Comparison of ENCODE assay signal across 8 cellular contexts in genomic region chr12:56118688-56119045, GRCh38. TPM values are rescaled to one million over a fixed set of nuclear protein-coding genes. Genes with fewer than 3 reads are reported as not detected.
DNase-seq lines count a peak whose midpoint lies in the region; ATAC-seq, FAIRE-seq and TF ChIP-seq lines count a peak whose summit lies in the region.

No MANE protein-coding gene starts in this region.

- no peaks in the 10 kb centered on the region for H3K9me3 ChIP-seq in CD8-positive, alpha-beta memory T cell (ENCODE audit: low read length)
- H3K9me3 ChIP-seq in HepG2 (ENCODE audit: low read length): no peaks in the 10 kb centered on the region
- no peaks in the 10 kb centered on the region for H3K9me3 ChIP-seq in upper lobe of right lung

- TF ChIP-seq EP300 in HepG2 (IDR thresholded peaks at IDR 0.05; ENCODE audit: low read depth in 2 of 2, low read length in 2 of 2) (no peak), HepG2 (CRISPR knock-in tag; IDR thresholded peaks at IDR 0.05; ENCODE audit: borderline replicate concordance) (no peak)

- peaks cover 34% of the 10 kb centered on the region for H3K4me1 ChIP-seq in CD8-positive, alpha-beta memory T cell (ENCODE audit: insufficient read depth, low read length)
- H3K4me1 ChIP-seq in HepG2 (ENCODE audit: insufficient read depth, low read length) (peaks cover 57% of the 10 kb centered on the region), upper lobe of right lung (peaks cover 19% of the 10 kb centered on the region)

- intact Hi-C loops in HepG2 (cut with micrococcal nuclease; ENCODE audit: unreplicated experiment) (loop anchor here (1.0 to 5.0 kb wide), 7 partner anchors 34 to 349 kb away; partner anchors contain the start of genes CS, MYL6B, SMARCC2 and SPRYD4), upper lobe of right lung (cut with DNase I) (no loop called here)

- no peak for TF ChIP-seq POLR2A in HepG2 (IDR thresholded peaks at IDR 0.05; ENCODE audit: insufficient read depth in 1 of 2, low read depth in 2 of 2, low read length in 2 of 2)

- 2% methylated on average over 9 of the region's 10 CpGs for WGBS in HepG2 (ENCODE audit: low lambda C conversion rate)

- H3K27ac ChIP-seq in CD8-positive, alpha-beta memory T cell (ENCODE audit: low read depth, low read length): peak overlapping the region; percentile 99
- H3K27ac ChIP-seq in HepG2 (ENCODE audit: extremely low read length, insufficient read depth, low read length) (peak overlapping the region; percentile 72), upper lobe of right lung (peak overlapping the region; percentile 97)

- peak overlapping the region; percentile 84 for H3K4me3 ChIP-seq in CD8-positive, alpha-beta memory T cell (ENCODE audit: low read length)
- H3K4me3 ChIP-seq in HepG2 (replicated peaks in 1 of 3; ENCODE audit: insufficient read depth in 1 of 3, low read depth in 2 of 3, low read length in 3 of 3): peak overlapping the region; percentile 67 to 86 (median 74)
- peak overlapping the region; percentile 62 for H3K4me3 ChIP-seq in upper lobe of right lung

- POLR2A ChIA-PET in CD8-positive, alpha-beta memory T cell (lab: Charles Lee): interaction anchor here (0.5 to 5.8 kb wide), 25 partner anchors 8 to 607 kb away, joined by 3 to 115 read pairs (median 4); partner anchors contain the start of genes ANKRD52, CNPY2, ERBB3 and ESYT1
- POLR2A ChIA-PET in HepG2 (lab: Yijun Ruan, JAX): interaction anchor here (0.6 to 6.2 kb wide), 19 partner anchors 9 to 331 kb away, joined by 3 to 128 read pairs (median 5); partner anchors contain the start of genes CNPY2, COQ10A, CS and ERBB3

- no TSS peak for BruUV-seq in HepG2 (replicated peaks; lab: Mats Ljungman, UMichigan)

- no peak for FAIRE-seq in HepG2 (lab: Jason Lieb, UNC)

- peaks cover 0 to 10% of the 10 kb centered on the region in 2 donors for H3K27me3 Mint-ChIP-seq in CD8-positive, alpha-beta memory T cell
- no peaks in the 10 kb centered on the region for H3K27me3 Mint-ChIP-seq in activated naive CD8-positive, alpha-beta T cell

- TF ChIP-seq RAD21 in HepG2 (CRISPR knock-in tag; IDR thresholded peaks at IDR 0.05): no peak

- CTCF ChIA-PET in CD8-positive, alpha-beta memory T cell (lab: Charles Lee): interaction anchor here (0.6 to 5.6 kb wide), 35 partner anchors 7 to 515 kb away, joined by 3 to 101 read pairs (median 5); partner anchors contain the start of genes ANKRD52, COQ10A, ERBB3 and ESYT1
- CTCF ChIA-PET in HepG2 (lab: Yijun Ruan, JAX; ENCODE audit: low intra/inter-chr PET ratio, low total read pairs): interaction anchor here (0.6 to 3.2 kb wide), 5 partner anchors 39 to 106 kb away, joined by 3 to 49 read pairs (median 4); partner anchors contain the start of genes NABP2 and SMARCC2

- H3K79me2 ChIP-seq in HepG2 (ENCODE audit: insufficient read depth, low read length): peaks cover 15% of the 10 kb centered on the region

- H3K27ac Mint-ChIP-seq in CD8-positive, alpha-beta memory T cell: peak overlapping the region; percentile 96 to 100 (median 98)
- H3K27ac Mint-ChIP-seq in activated naive CD8-positive, alpha-beta T cell: peak overlapping the region; percentile 99

- peaks cover 38 to 43% (median 38%) of the 10 kb centered on the region in 3 donors for H3K4me1 Mint-ChIP-seq in CD8-positive, alpha-beta memory T cell
- H3K4me1 Mint-ChIP-seq in activated naive CD8-positive, alpha-beta T cell (ENCODE audit: low read depth): peaks cover 34% of the 10 kb centered on the region

- no peak overlapping the region for H2AFZ ChIP-seq in HepG2 (ENCODE audit: low read length)

- H3K4me3 Mint-ChIP-seq in CD8-positive, alpha-beta memory T cell: peak overlapping the region; percentile 89 to 100 (median 99)
- peak overlapping the region; percentile 97 for H3K4me3 Mint-ChIP-seq in activated naive CD8-positive, alpha-beta T cell

- no peaks in the 10 kb centered on the region for H3K27me3 ChIP-seq in CD8-positive, alpha-beta memory T cell (ENCODE audit: insufficient read depth, low read length, poor library complexity, severe bottlenecking)
- H3K27me3 ChIP-seq in HepG2 (ENCODE audit: control insufficient read depth in 1 of 2, insufficient read depth in 2 of 2, low read length in 2 of 2) (no peaks in the 10 kb centered on the region; a peak in 1 of 5 replicates), upper lobe of right lung (no peaks in the 10 kb centered on the region)

- no peak for DNase-seq in CD8-positive, alpha-beta memory T cell
- DNase-seq in HepG2 (ENCODE audit: low spot score) (no peak), upper lobe of right lung (no peak), SW 1271 (lab: John Stamatoyannopoulos, UW) (no peak), pons (ENCODE audit: low spot score) (no peak), GM03348 (ENCODE audit: low spot score) (no peak)

- peaks cover 7 to 55% (median 16%) of the 10 kb centered on the region in 3 donors for H3K36me3 Mint-ChIP-seq in CD8-positive, alpha-beta memory T cell
- H3K36me3 Mint-ChIP-seq in activated naive CD8-positive, alpha-beta T cell: peaks cover 11% of the 10 kb centered on the region

- TF ChIP-seq CTCF in HepG2 (CRISPR knock-in tag; IDR thresholded peaks at IDR 0.05) (no peak), upper lobe of right lung (IDR thresholded peaks at IDR 0.05) (no peak)

- H3K9ac ChIP-seq in HepG2 (ENCODE audit: insufficient read depth, low read depth, low read length): peak overlapping the region; percentile 72

- peaks cover 11% of the 10 kb centered on the region for H3K36me3 ChIP-seq in CD8-positive, alpha-beta memory T cell (ENCODE audit: insufficient read depth, low read length)
- H3K36me3 ChIP-seq in HepG2 (replicated peaks in 1 of 2; ENCODE audit: control insufficient read depth in 1 of 2, insufficient read depth in 2 of 2, low read length in 2 of 2) (0 out of 5 replicates have a peak, but pooled peaks cover 0 to 5% of the 10 kb centered on the region in 2 experiments), upper lobe of right lung (peaks cover 25% of the 10 kb centered on the region)

- ATAC-seq in HG02610 (IDR thresholded peaks at IDR 0.05; ENCODE audit: unreplicated experiment): peak; percentile 2
- peak; percentile 18 for ATAC-seq in HepG2
- ATAC-seq in upper lobe of right lung: no peak

- no peaks in the 10 kb centered on the region for H4K20me1 ChIP-seq in HepG2 (ENCODE audit: insufficient read depth, low read length)

- in situ Hi-C loops in HepG2 (cut with HindIII; ENCODE audit: extremely low pct_ligation_motif_present, low pct_unique_long_range_greater_than_20kb): no loop called here

- peak overlapping the region; percentile 98 for H3K4me2 ChIP-seq in HepG2 (ENCODE audit: low read depth, low read length)

- H3K9me3 Mint-ChIP-seq in CD8-positive, alpha-beta memory T cell: no peaks in the 10 kb centered on the region
- no peaks in the 10 kb centered on the region for H3K9me3 Mint-ChIP-seq in activated naive CD8-positive, alpha-beta T cell (ENCODE audit: low read depth)

RNA-seq across cellular contexts. Expression of gene ZC3H10, which starts 0.6 kb away (rescaled TPM):
- 1 to 10 TPM; 8.1 to 9.0 TPM for total RNA-seq in CD8-positive, alpha-beta memory T cell
- polyA plus RNA-seq in CD8-positive, alpha-beta memory T cell: 3.2 TPM
- total RNA-seq in HepG2 (2016; rRNA removed; fragmentation: Illumina TruSeq; extraction: Trizol): 1.9 and 2.3 TPM in 2 replicates
- 3.2 and 3.7 TPM in 2 replicates for total RNA-seq in HepG2 (2016; cell fraction: cytosol; rRNA removed; fragmentation: Illumina TruSeq; extraction: Trizol; ENCODE audit: low read depth)
- total RNA-seq in HepG2 (2016; cell fraction: insoluble cytoplasmic fraction; rRNA removed; fragmentation: Illumina TruSeq; extraction: Trizol): 1.6 and 2.5 TPM in 2 replicates
- total RNA-seq in HepG2 (2016; cell fraction: membrane; rRNA removed; fragmentation: Illumina TruSeq; extraction: Trizol): 2.0 and 3.1 TPM in 2 replicates
- 2.9 and 4.3 TPM in 2 replicates for total RNA-seq in HepG2 (2016; cell fraction: nucleus; rRNA removed; fragmentation: Illumina TruSeq; extraction: Trizol)
- 0.70 and 0.98 TPM in 2 replicates for polyA plus RNA-seq in HepG2 (2011; rRNA removed)
- polyA plus RNA-seq in HepG2 (2011; cell fraction: cytosol; rRNA removed): 0.58 and 0.59 TPM in 2 replicates
- polyA plus RNA-seq in HepG2 (2011; cell fraction: nucleus; rRNA removed): 2.0 and 2.3 TPM in 2 replicates
- polyA plus RNA-seq in HepG2 (2012): 0.99 and 1.0 TPM in 2 replicates
- 0.17 and 0.23 TPM in 2 replicates for polyA plus RNA-seq in HepG2 (2016; cell fraction: cytosol; fragmentation: Illumina TruSeq; extraction: Trizol; ENCODE audit: low read depth)
- polyA plus RNA-seq in HepG2 (2016; cell fraction: insoluble cytoplasmic fraction; fragmentation: Illumina TruSeq; extraction: Trizol; ENCODE audit: low read depth): 1.2 and 1.5 TPM in 2 replicates
- polyA plus RNA-seq in HepG2 (2016; cell fraction: membrane; fragmentation: Illumina TruSeq; extraction: Trizol; ENCODE audit: low read depth): 0.38 and 0.55 TPM in 2 replicates
- polyA plus RNA-seq in HepG2 (2016; cell fraction: nucleus; fragmentation: Illumina TruSeq; extraction: Trizol; ENCODE audit: insufficient read depth, low read depth): 2.3 and 2.8 TPM in 2 replicates
- 5.6 and 16.3 TPM in 2 replicates for polyA minus RNA-seq in HepG2 (2011; rRNA and poly(A)+ RNA removed; ENCODE audit: low replicate concordance)
- 1.8 and 2.6 TPM in 2 replicates for polyA minus RNA-seq in HepG2 (2011; cell fraction: cytosol; rRNA and poly(A)+ RNA removed)
- 8.6 and 8.8 TPM in 2 replicates for polyA minus RNA-seq in HepG2 (2011; cell fraction: nucleus; rRNA and poly(A)+ RNA removed)
- 8.4 TPM for total RNA-seq in upper lobe of right lung

RNA-seq across cellular contexts. Expression of gene RPL41, which starts 2.2 kb away (rescaled TPM):
- 1,000 to 10,000 TPM; 5,711 to 5,990 TPM for total RNA-seq in CD8-positive, alpha-beta memory T cell
- polyA plus RNA-seq in CD8-positive, alpha-beta memory T cell: 7,268 TPM
- total RNA-seq in HepG2 (2016; rRNA removed; fragmentation: Illumina TruSeq; extraction: Trizol): 4,012 and 4,443 TPM in 2 replicates
- 4,595 and 4,984 TPM in 2 replicates for total RNA-seq in HepG2 (2016; cell fraction: cytosol; rRNA removed; fragmentation: Illumina TruSeq; extraction: Trizol; ENCODE audit: low read depth)
- total RNA-seq in HepG2 (2016; cell fraction: insoluble cytoplasmic fraction; rRNA removed; fragmentation: Illumina TruSeq; extraction: Trizol): 3,905 and 4,309 TPM in 2 replicates
- 8,921 and 9,031 TPM in 2 replicates for total RNA-seq in HepG2 (2016; cell fraction: membrane; rRNA removed; fragmentation: Illumina TruSeq; extraction: Trizol)
- 1,404 and 1,661 TPM in 2 replicates for total RNA-seq in HepG2 (2016; cell fraction: nucleus; rRNA removed; fragmentation: Illumina TruSeq; extraction: Trizol)
- 6,595 and 7,670 TPM in 2 replicates for polyA plus RNA-seq in HepG2 (2011; rRNA removed)
- polyA plus RNA-seq in HepG2 (2011; cell fraction: cytosol; rRNA removed): 10,426 and 10,610 TPM in 2 replicates
- polyA plus RNA-seq in HepG2 (2011; cell fraction: nucleus; rRNA removed): 2,744 and 3,913 TPM in 2 replicates
- polyA plus RNA-seq in HepG2 (2012): 6,590 and 7,439 TPM in 2 replicates
- 4,736 and 5,581 TPM in 2 replicates for polyA plus RNA-seq in HepG2 (2016; cell fraction: cytosol; fragmentation: Illumina TruSeq; extraction: Trizol; ENCODE audit: low read depth)
- polyA plus RNA-seq in HepG2 (2016; cell fraction: insoluble cytoplasmic fraction; fragmentation: Illumina TruSeq; extraction: Trizol; ENCODE audit: low read depth): 3,730 and 4,210 TPM in 2 replicates
- 7,715 and 8,246 TPM in 2 replicates for polyA plus RNA-seq in HepG2 (2016; cell fraction: membrane; fragmentation: Illumina TruSeq; extraction: Trizol; ENCODE audit: low read depth)
- 2,380 and 2,524 TPM in 2 replicates for polyA plus RNA-seq in HepG2 (2016; cell fraction: nucleus; fragmentation: Illumina TruSeq; extraction: Trizol; ENCODE audit: insufficient read depth, low read depth)
- 1,172 and 2,100 TPM in 2 replicates for polyA minus RNA-seq in HepG2 (2011; rRNA and poly(A)+ RNA removed; ENCODE audit: low replicate concordance)
- 821 and 951 TPM in 2 replicates for polyA minus RNA-seq in HepG2 (2011; cell fraction: cytosol; rRNA and poly(A)+ RNA removed)
- polyA minus RNA-seq in HepG2 (2011; cell fraction: nucleus; rRNA and poly(A)+ RNA removed): 395 and 501 TPM in 2 replicates
- total RNA-seq in upper lobe of right lung: 2,726 TPM

RNA-seq across cellular contexts. Expression of gene ESYT1, which starts 9.4 kb away (rescaled TPM):
- 100 to 1,000 TPM; 185 to 191 TPM for total RNA-seq in CD8-positive, alpha-beta memory T cell
- polyA plus RNA-seq in CD8-positive, alpha-beta memory T cell: 374 TPM
- 30.1 and 66.9 TPM in 2 replicates for total RNA-seq in HepG2 (2016; rRNA removed; fragmentation: Illumina TruSeq; extraction: Trizol)
- total RNA-seq in HepG2 (2016; cell fraction: cytosol; rRNA removed; fragmentation: Illumina TruSeq; extraction: Trizol; ENCODE audit: low read depth): 6.1 and 7.8 TPM in 2 replicates
- total RNA-seq in HepG2 (2016; cell fraction: insoluble cytoplasmic fraction; rRNA removed; fragmentation: Illumina TruSeq; extraction: Trizol): 27.6 and 70.9 TPM in 2 replicates
- 12.4 and 14.5 TPM in 2 replicates for total RNA-seq in HepG2 (2016; cell fraction: membrane; rRNA removed; fragmentation: Illumina TruSeq; extraction: Trizol)
- total RNA-seq in HepG2 (2016; cell fraction: nucleus; rRNA removed; fragmentation: Illumina TruSeq; extraction: Trizol): 74.2 and 79.4 TPM in 2 replicates
- polyA plus RNA-seq in HepG2 (2011; rRNA removed): 71.0 and 80.1 TPM in 2 replicates
- 65.6 and 71.7 TPM in 2 replicates for polyA plus RNA-seq in HepG2 (2011; cell fraction: cytosol; rRNA removed)
- 144 and 146 TPM in 2 replicates for polyA plus RNA-seq in HepG2 (2011; cell fraction: nucleus; rRNA removed)
- polyA plus RNA-seq in HepG2 (2012): 27.6 and 29.6 TPM in 2 replicates
- polyA plus RNA-seq in HepG2 (2016; cell fraction: cytosol; fragmentation: Illumina TruSeq; extraction: Trizol; ENCODE audit: low read depth): 4.5 and 6.5 TPM in 2 replicates
- polyA plus RNA-seq in HepG2 (2016; cell fraction: insoluble cytoplasmic fraction; fragmentation: Illumina TruSeq; extraction: Trizol; ENCODE audit: low read depth): 22.5 and 29.6 TPM in 2 replicates
- polyA plus RNA-seq in HepG2 (2016; cell fraction: membrane; fragmentation: Illumina TruSeq; extraction: Trizol; ENCODE audit: low read depth): 9.2 and 9.6 TPM in 2 replicates
- 105 and 109 TPM in 2 replicates for polyA plus RNA-seq in HepG2 (2016; cell fraction: nucleus; fragmentation: Illumina TruSeq; extraction: Trizol; ENCODE audit: insufficient read depth, low read depth)
- 191 and 267 TPM in 2 replicates for polyA minus RNA-seq in HepG2 (2011; rRNA and poly(A)+ RNA removed; ENCODE audit: low replicate concordance)
- polyA minus RNA-seq in HepG2 (2011; cell fraction: cytosol; rRNA and poly(A)+ RNA removed): 75.6 and 84.1 TPM in 2 replicates
- 47.8 and 73.0 TPM in 2 replicates for polyA minus RNA-seq in HepG2 (2011; cell fraction: nucleus; rRNA and poly(A)+ RNA removed)
- total RNA-seq in upper lobe of right lung: 101 TPM

RNA-seq across cellular contexts. Expression of gene PA2G4, which starts 14.3 kb away (rescaled TPM):
- total RNA-seq in CD8-positive, alpha-beta memory T cell: 100 to 1,000 TPM; 468 to 504 TPM
- 249 TPM for polyA plus RNA-seq in CD8-positive, alpha-beta memory T cell
- 240 and 281 TPM in 2 replicates for total RNA-seq in HepG2 (2016; rRNA removed; fragmentation: Illumina TruSeq; extraction: Trizol)
- total RNA-seq in HepG2 (2016; cell fraction: cytosol; rRNA removed; fragmentation: Illumina TruSeq; extraction: Trizol; ENCODE audit: low read depth): 34.6 and 38.4 TPM in 2 replicates
- total RNA-seq in HepG2 (2016; cell fraction: insoluble cytoplasmic fraction; rRNA removed; fragmentation: Illumina TruSeq; extraction: Trizol): 238 and 272 TPM in 2 replicates
- 70.8 and 76.3 TPM in 2 replicates for total RNA-seq in HepG2 (2016; cell fraction: membrane; rRNA removed; fragmentation: Illumina TruSeq; extraction: Trizol)
- 107 and 120 TPM in 2 replicates for total RNA-seq in HepG2 (2016; cell fraction: nucleus; rRNA removed; fragmentation: Illumina TruSeq; extraction: Trizol)
- 115 and 147 TPM in 2 replicates for polyA plus RNA-seq in HepG2 (2011; rRNA removed)
- polyA plus RNA-seq in HepG2 (2011; cell fraction: cytosol; rRNA removed): 101 and 136 TPM in 2 replicates
- 71.8 and 88.2 TPM in 2 replicates for polyA plus RNA-seq in HepG2 (2011; cell fraction: nucleus; rRNA removed)
- 112 and 121 TPM in 2 replicates for polyA plus RNA-seq in HepG2 (2012)
- polyA plus RNA-seq in HepG2 (2016; cell fraction: cytosol; fragmentation: Illumina TruSeq; extraction: Trizol; ENCODE audit: low read depth): 42.2 and 43.3 TPM in 2 replicates
- 357 and 380 TPM in 2 replicates for polyA plus RNA-seq in HepG2 (2016; cell fraction: insoluble cytoplasmic fraction; fragmentation: Illumina TruSeq; extraction: Trizol; ENCODE audit: low read depth)
- 55.0 and 58.3 TPM in 2 replicates for polyA plus RNA-seq in HepG2 (2016; cell fraction: membrane; fragmentation: Illumina TruSeq; extraction: Trizol; ENCODE audit: low read depth)
- polyA plus RNA-seq in HepG2 (2016; cell fraction: nucleus; fragmentation: Illumina TruSeq; extraction: Trizol; ENCODE audit: insufficient read depth, low read depth): 190 and 200 TPM in 2 replicates
- polyA minus RNA-seq in HepG2 (2011; rRNA and poly(A)+ RNA removed; ENCODE audit: low replicate concordance): 51.1 and 143 TPM in 2 replicates
- 71.0 and 74.1 TPM in 2 replicates for polyA minus RNA-seq in HepG2 (2011; cell fraction: cytosol; rRNA and poly(A)+ RNA removed)
- 70.0 and 97.2 TPM in 2 replicates for polyA minus RNA-seq in HepG2 (2011; cell fraction: nucleus; rRNA and poly(A)+ RNA removed)
- total RNA-seq in upper lobe of right lung: 71.4 TPM

RNA-seq across cellular contexts. Expression of gene MYL6B, which starts 33.7 kb away (rescaled TPM):
- 10 to 100 TPM; 68.6 to 70.0 TPM for total RNA-seq in CD8-positive, alpha-beta memory T cell
- polyA plus RNA-seq in CD8-positive, alpha-beta memory T cell: 6.2 TPM
- total RNA-seq in HepG2 (2016; rRNA removed; fragmentation: Illumina TruSeq; extraction: Trizol) (75.7 and 76.5 TPM in 2 replicates), upper lobe of right lung (19.5 TPM)
- total RNA-seq in HepG2 (2016; cell fraction: cytosol; rRNA removed; fragmentation: Illumina TruSeq; extraction: Trizol; ENCODE audit: low read depth): 325 and 392 TPM in 2 replicates
- total RNA-seq in HepG2 (2016; cell fraction: insoluble cytoplasmic fraction; rRNA removed; fragmentation: Illumina TruSeq; extraction: Trizol): 64.5 and 75.8 TPM in 2 replicates
- 194 and 230 TPM in 2 replicates for total RNA-seq in HepG2 (2016; cell fraction: membrane; rRNA removed; fragmentation: Illumina TruSeq; extraction: Trizol)
- total RNA-seq in HepG2 (2016; cell fraction: nucleus; rRNA removed; fragmentation: Illumina TruSeq; extraction: Trizol): 25.1 and 31.8 TPM in 2 replicates
- 81.4 and 88.7 TPM in 2 replicates for polyA plus RNA-seq in HepG2 (2011; rRNA removed)
- polyA plus RNA-seq in HepG2 (2011; cell fraction: cytosol; rRNA removed): 101 and 116 TPM in 2 replicates
- 53.0 and 71.7 TPM in 2 replicates for polyA plus RNA-seq in HepG2 (2011; cell fraction: nucleus; rRNA removed)
- 71.1 and 77.9 TPM in 2 replicates for polyA plus RNA-seq in HepG2 (2012)
- polyA plus RNA-seq in HepG2 (2016; cell fraction: cytosol; fragmentation: Illumina TruSeq; extraction: Trizol; ENCODE audit: low read depth): 374 and 492 TPM in 2 replicates
- 78.1 and 85.3 TPM in 2 replicates for polyA plus RNA-seq in HepG2 (2016; cell fraction: insoluble cytoplasmic fraction; fragmentation: Illumina TruSeq; extraction: Trizol; ENCODE audit: low read depth)
- polyA plus RNA-seq in HepG2 (2016; cell fraction: membrane; fragmentation: Illumina TruSeq; extraction: Trizol; ENCODE audit: low read depth): 220 and 254 TPM in 2 replicates
- polyA plus RNA-seq in HepG2 (2016; cell fraction: nucleus; fragmentation: Illumina TruSeq; extraction: Trizol; ENCODE audit: insufficient read depth, low read depth): 77.1 and 86.6 TPM in 2 replicates
- polyA minus RNA-seq in HepG2 (2011; rRNA and poly(A)+ RNA removed; ENCODE audit: low replicate concordance): 23.8 and 38.6 TPM in 2 replicates
- 16.8 and 20.3 TPM in 2 replicates for polyA minus RNA-seq in HepG2 (2011; cell fraction: cytosol; rRNA and poly(A)+ RNA removed)
- 14.3 and 20.6 TPM in 2 replicates for polyA minus RNA-seq in HepG2 (2011; cell fraction: nucleus; rRNA and poly(A)+ RNA removed)
